In genomic region chr16:29809031-29809747, GRCh38 we compare ENCODE assay signal across 8 cellular contexts. TPM values are rescaled to one million over a fixed set of nuclear protein-coding genes. Genes with fewer than 3 reads are reported as not detected.
A peak's percentile ranks its signal among the peaks of the same experiment; 100 is the strongest.
DNase-seq lines count a peak whose midpoint lies in the region; ATAC-seq and TF ChIP-seq lines count a peak whose summit lies in the region.

No MANE protein-coding gene starts in this region.

- H3K56ac ChIP-seq in mesendoderm (ENCODE audit: low read length) = peak overlapping the region; percentile 96

- no CpG with 5 or more reads among the region's 31 CpGs for WGBS in mesendoderm (ENCODE audit: extremely low coverage, insufficient coverage, low lambda C conversion rate)

- ATAC-seq in Right ventricle myocardium inferior (no peak), GM21619 (IDR thresholded peaks at IDR 0.05; ENCODE audit: unreplicated experiment) (no peak)

- H3K4me3 ChIP-seq in left ventricle myocardium inferior = peak overlapping the region; percentile 75
- peak overlapping the region; percentile 57 for H3K4me3 ChIP-seq in astrocyte of the cerebellum (ENCODE audit: low read depth, low read length)
- no peak overlapping the region for H3K4me3 ChIP-seq in mesendoderm (ENCODE audit: low read length)
- peak overlapping the region in 1 of 2 donors; percentile 57 for H3K4me3 ChIP-seq in vagina

- H3K79me2 ChIP-seq in mesendoderm (ENCODE audit: control insufficient read depth, insufficient read depth, low read length) = peaks cover 26% of the 10 kb centered on the region

- H3K23ac ChIP-seq in mesendoderm (ENCODE audit: low read length) = peak overlapping the region; percentile 55

- intact Hi-C loops in left ventricle myocardium inferior (cut with micrococcal nuclease) (no loop called here), Right ventricle myocardium inferior (cut with DNase I) (loop anchor here (5.0 to 10.0 kb wide), 2 partner anchors 258 to 1086 kb away; partner anchors contain the start of genes ALDOA, BCL7C and CTF1), vagina (cut with DNase I) (loop anchor here (5.0 kb wide), 1 partner anchor 568 kb away; no protein-coding TSS in a partner anchor)

- peak overlapping the region; percentile 82 for H3K4me2 ChIP-seq in mesendoderm (ENCODE audit: low read length)

- H3K36me3 ChIP-seq in left ventricle myocardium inferior = peaks cover 24% of the 10 kb centered on the region
- H3K36me3 ChIP-seq in mesendoderm (ENCODE audit: control insufficient read depth, insufficient read depth, low read length) = peaks cover 6% of the 10 kb centered on the region
- H3K36me3 ChIP-seq in vagina = peaks cover 0 to 20% of the 10 kb centered on the region in 2 donors

- H3K27me3 ChIP-seq in left ventricle myocardium inferior (ENCODE audit: low read depth) = no peaks in the 10 kb centered on the region
- no peaks in the 10 kb centered on the region for H3K27me3 ChIP-seq in mesendoderm (ENCODE audit: insufficient read depth, low read length, poor library complexity)
- no peaks in the 10 kb centered on the region for H3K27me3 ChIP-seq in vagina

- no peak for TF ChIP-seq POLR2A in vagina (IDR thresholded peaks at IDR 0.05)

- H2BK15ac ChIP-seq in mesendoderm (replicated peaks; ENCODE audit: low read depth) = no peak overlapping the region

- H3K27ac ChIP-seq in left ventricle myocardium inferior (replicated peaks) (peak overlapping the region; percentile 97), mesendoderm (ENCODE audit: low read depth, low read length) (no peak overlapping the region), vagina (peak overlapping the region; percentile 96)

- H2BK120ac ChIP-seq in mesendoderm (ENCODE audit: low read depth, low read length) = no peak overlapping the region

- in situ Hi-C loops in astrocyte of the cerebellum (cut with HindIII; ENCODE audit: low sequenced_read_pairs) = no loop called here

- DNase-seq in left ventricle myocardium inferior (no peak), Right ventricle myocardium inferior (ENCODE audit: missing footprints) (no peak), astrocyte of the cerebellum (ENCODE audit: low read depth) (no peak), mesendoderm (no peak), vagina (ENCODE audit: extremely low spot score in 2 of 2) (no peak), medulla oblongata (ENCODE audit: extremely low spot score) (no peak)
- no peak for DNase-seq in activated CD4-positive, alpha-beta T cell treated with anti-CD3 and anti-CD28 coated beads for 1 hour

- no peak overlapping the region for H3K4ac ChIP-seq in mesendoderm (ENCODE audit: low read depth, low read length)

- H2BK5ac ChIP-seq in mesendoderm (ENCODE audit: low read length) = no peak overlapping the region

- H3K9ac ChIP-seq in mesendoderm (ENCODE audit: low read length) = peak overlapping the region; percentile 98

- no peak overlapping the region for H4K8ac ChIP-seq in mesendoderm (ENCODE audit: low read depth, low read length)

- no peak overlapping the region for H3K18ac ChIP-seq in mesendoderm (ENCODE audit: low read length)

- peaks cover 80% of the 10 kb centered on the region for H3K4me1 ChIP-seq in left ventricle myocardium inferior
- peaks cover 20% of the 10 kb centered on the region for H3K4me1 ChIP-seq in mesendoderm (ENCODE audit: control insufficient read depth, low read depth, low read length)
- peaks cover 75% of the 10 kb centered on the region for H3K4me1 ChIP-seq in vagina

- H4K5ac ChIP-seq in mesendoderm (ENCODE audit: low read length) = no peak overlapping the region

- H3K9me3 ChIP-seq in left ventricle myocardium inferior (replicated peaks) = no peaks in the 10 kb centered on the region
- no peaks in the 10 kb centered on the region for H3K9me3 ChIP-seq in vagina

- H2AK5ac ChIP-seq in mesendoderm (ENCODE audit: low read length) = no peak overlapping the region

- TF ChIP-seq CTCF in left ventricle myocardium inferior (IDR thresholded peaks at IDR 0.05; ENCODE audit: borderline replicate concordance) (no peak), astrocyte of the cerebellum (IDR thresholded peaks at IDR 0.05; ENCODE audit: low read depth, low read length, missing control alignments) (no peak), vagina (IDR thresholded peaks at IDR 0.05) (no peak)

- H3K79me1 ChIP-seq in mesendoderm (ENCODE audit: low read length) = peaks cover 5% of the 10 kb centered on the region

RNA-seq across cellular contexts. Expression of gene PRRT2, which starts 2.8 kb away (rescaled TPM):
- 2.1 TPM for total RNA-seq in left ventricle myocardium inferior
- total RNA-seq in Right ventricle myocardium inferior = 3.2 TPM
- polyA plus RNA-seq in mesendoderm (2013, experiment 1 of 2) = 2.4 TPM
- 2.5 TPM for polyA plus RNA-seq in mesendoderm (2013, experiment 2 of 2)
- total RNA-seq in vagina = 20.4 TPM

RNA-seq across cellular contexts. Expression of gene MAZ, which starts 2.9 kb away (rescaled TPM):
- total RNA-seq in left ventricle myocardium inferior = 77.6 TPM
- total RNA-seq in Right ventricle myocardium inferior = 92.0 TPM
- polyA plus RNA-seq in mesendoderm (2013, experiment 1 of 2) = 156 TPM
- polyA plus RNA-seq in mesendoderm (2013, experiment 2 of 2) = 158 TPM
- 87.7 TPM for total RNA-seq in vagina

RNA-seq across cellular contexts. Expression of gene PAGR1, which starts 6.8 kb away (rescaled TPM):
- total RNA-seq in left ventricle myocardium inferior (12.9 TPM), Right ventricle myocardium inferior (15.6 TPM), vagina (23.6 TPM)
- polyA plus RNA-seq in mesendoderm (2013, experiment 1 of 2) = 59.4 TPM
- polyA plus RNA-seq in mesendoderm (2013, experiment 2 of 2) = 59.3 TPM

RNA-seq across cellular contexts. Expression of gene MVP, which starts 11.1 kb away (rescaled TPM):
- 38.6 TPM for total RNA-seq in left ventricle myocardium inferior
- total RNA-seq in Right ventricle myocardium inferior = 51.5 TPM
- 0.13 TPM for polyA plus RNA-seq in mesendoderm (2013, experiment 1 of 2)
- polyA plus RNA-seq in mesendoderm (2013, experiment 2 of 2) = 0.18 TPM
- 111 TPM for total RNA-seq in vagina

RNA-seq across cellular contexts. Expression of gene KIF22, which starts 18.6 kb away (rescaled TPM):
- total RNA-seq in left ventricle myocardium inferior = 46.9 TPM
- total RNA-seq in Right ventricle myocardium inferior = 53.3 TPM
- 74.0 TPM for polyA plus RNA-seq in mesendoderm (2013, experiment 1 of 2)
- polyA plus RNA-seq in mesendoderm (2013, experiment 2 of 2) = 75.7 TPM
- total RNA-seq in vagina = 18.9 TPM
